In genomic region chr16:69201291-69201690, GRCh38 we compare ENCODE assay signal across 18 cellular contexts. TPM values are rescaled to one million over a fixed set of nuclear protein-coding genes. Genes with fewer than 3 reads are reported as not detected.
DNase-seq lines count a peak whose midpoint lies in the region; ATAC-seq, FAIRE-seq and TF ChIP-seq lines count a peak whose summit lies in the region.
"Had no signal": no experiment of that assay in that cellular context is flagged by ENCODE, and none has a peak within 500 bp of the region (broad histone marks: within the 10 kb centered on the region; RNA-seq: fewer than 3 reads in every experiment).

No MANE protein-coding gene starts in this region.

- H3K36me3 Mint-ChIP-seq in CD4-positive, alpha-beta memory T cell = peaks cover 2 to 3% of the 10 kb centered on the region in 2 donors
- H3K36me3 Mint-ChIP-seq in nephron progenitor cell (ENCODE audit: low read depth) = peaks cover 13% of the 10 kb centered on the region

- no peaks in the 10 kb centered on the region for H3K27me3 Mint-ChIP-seq in CD4-positive, alpha-beta memory T cell
- peaks cover 5% of the 10 kb centered on the region for H3K27me3 Mint-ChIP-seq in nephron progenitor cell (ENCODE audit: low read depth, poor library complexity)
- H3K27me3 Mint-ChIP-seq: CD4-positive, alpha-beta T cell had no signal

- TF ChIP-seq RAD21 in A549 (conservative IDR thresholded peaks at IDR 0.05 in 1 of 2, IDR thresholded peaks at IDR 0.05 in 1 of 2) = no peak

- no peak overlapping the region for H3K4me2 ChIP-seq in A549
- H3K4me2 ChIP-seq: SK-N-SH had no signal

- POLR2A ChIA-PET in A549 (lab: Yijun Ruan, JAX) = no interaction called here
- POLR2A ChIA-PET in CD4-positive, alpha-beta memory T cell (lab: Charles Lee; ENCODE audit: partially characterized antibody) = no interaction called here

- no peak for TF ChIP-seq EP300 in A549 (IDR thresholded peaks at IDR 0.05)

- no peak for TF ChIP-seq POLR2A in A549 (IDR thresholded peaks at IDR 0.05; ENCODE audit: low read length)

- intact Hi-C loops in CD4-positive, alpha-beta memory T cell (cut with micrococcal nuclease) = no loop called here

- no peaks in the 10 kb centered on the region for H3K9me3 Mint-ChIP-seq in CD4-positive, alpha-beta memory T cell
- no peaks in the 10 kb centered on the region for H3K9me3 Mint-ChIP-seq in nephron progenitor cell
- H3K9me3 Mint-ChIP-seq: CD4-positive, alpha-beta T cell had no signal

- H3K27ac Mint-ChIP-seq in CD4-positive, alpha-beta memory T cell = peak overlapping the region in 5 of 7 donors; percentile 8 to 74 (median 29)
- peak overlapping the region; percentile 98 for H3K27ac Mint-ChIP-seq in nephron progenitor cell
- H3K27ac Mint-ChIP-seq: CD4-positive, alpha-beta T cell had no signal

- H3K36me3 ChIP-seq in CD4-positive, alpha-beta memory T cell (ENCODE audit: insufficient read depth, low read length) = no peaks in the 10 kb centered on the region
- no peaks in the 10 kb centered on the region for H3K36me3 ChIP-seq in adipocyte (ENCODE audit: control insufficient read depth, insufficient read depth, low read length, severe bottlenecking)

- H3K4me1 Mint-ChIP-seq in CD4-positive, alpha-beta memory T cell = peaks cover 24 to 32% (median 30%) of the 10 kb centered on the region in 4 donors
- H3K4me1 Mint-ChIP-seq in nephron progenitor cell = peaks cover 11% of the 10 kb centered on the region

- ATAC-seq in A549 = no peak
- ATAC-seq in HG02970 (IDR thresholded peaks at IDR 0.05; ENCODE audit: low FRiP score, unreplicated experiment) = no peak
- ATAC-seq: PC-3, Right ventricle myocardium inferior had no signal

- DNase-seq in A549 (ENCODE audit: low read depth in 1 of 2, low spot score in 1 of 2) = no peak
- DNase-seq in CD4-positive, alpha-beta memory T cell = no peak
- peak; percentile 62 for DNase-seq in adipocyte (ENCODE audit: low read depth)
- DNase-seq in nephron progenitor cell = no peak
- DNase-seq in KG1 (lab: John Stamatoyannopoulos, UW) = no peak
- DNase-seq in NCI-H1694 (lab: John Stamatoyannopoulos, UW) = no peak
- no peak for DNase-seq in NCI-H1436 (lab: John Stamatoyannopoulos, UW)
- DNase-seq: Calu3; CD4-positive, alpha-beta T cell; NCI-H1436 treated with DMSO at 0.1 percent for 48 hours; NCI-H2081; NCI-H510A; NCI-H774; SK-N-SH had no signal

- CTCF ChIA-PET in A549 (lab: Yijun Ruan, JAX) = interaction anchor here (1.0 kb wide), 1 partner anchor 10 kb away, joined by 3 read pairs; no protein-coding TSS in a partner anchor
- CTCF ChIA-PET in CD4-positive, alpha-beta memory T cell (lab: Charles Lee; ENCODE audit: partially characterized antibody) = no interaction called here

- H3K9me3 ChIP-seq in A549 = no peaks in the 10 kb centered on the region
- H3K9me3 ChIP-seq in CD4-positive, alpha-beta memory T cell (ENCODE audit: control insufficient read depth in 1 of 2, low read length in 2 of 2) = no peaks in the 10 kb centered on the region
- no peaks in the 10 kb centered on the region for H3K9me3 ChIP-seq in adipocyte (ENCODE audit: control insufficient read depth, low read length)
- H3K9me3 ChIP-seq: SK-N-SH had no signal

- peak overlapping the region; percentile 28 for H3K9ac ChIP-seq in adipocyte (ENCODE audit: low read length)
- H3K9ac ChIP-seq: SK-N-SH had no signal

- H3K4me1 ChIP-seq in A549 (peaks cover 55% of the 10 kb centered on the region), adipocyte (ENCODE audit: control insufficient read depth, insufficient read depth, low read length) (peaks cover 77% of the 10 kb centered on the region)
- no peaks in the 10 kb centered on the region for H3K4me1 ChIP-seq in CD4-positive, alpha-beta memory T cell (ENCODE audit: insufficient read depth, low read length)

- no peaks in the 10 kb centered on the region for H3K27me3 ChIP-seq in CD4-positive, alpha-beta memory T cell (ENCODE audit: insufficient read depth, low read length)
- no peaks in the 10 kb centered on the region for H3K27me3 ChIP-seq in adipocyte (replicated peaks; ENCODE audit: control insufficient read depth, insufficient read depth, low read length)

- no peak overlapping the region for H3K4me3 ChIP-seq in A549
- no peak overlapping the region for H3K4me3 ChIP-seq in CD4-positive, alpha-beta memory T cell (ENCODE audit: low read length in 2 of 2)
- H3K4me3 ChIP-seq in adipocyte (ENCODE audit: low read length) = no peak overlapping the region

- no peak overlapping the region for H3K27ac ChIP-seq in A549
- H3K27ac ChIP-seq in CD4-positive, alpha-beta memory T cell (ENCODE audit: low read depth, low read length) = no peak overlapping the region

- TF ChIP-seq CTCF in A549 (IDR thresholded peaks at IDR 0.05) = no peak
- TF ChIP-seq CTCF in nephron progenitor cell (IDR thresholded peaks at IDR 0.05) = no peak

- WGBS in A549 (ENCODE audit: missing lambda C conversion rate) = 76% methylated on average over 2 of the region's 2 CpGs

- no peak for FAIRE-seq in A549 (lab: Jason Lieb, UNC)
- FAIRE-seq: GM19239 had no signal

- H3K4me3 Mint-ChIP-seq in CD4-positive, alpha-beta memory T cell = no peak overlapping the region
- H3K4me3 Mint-ChIP-seq in nephron progenitor cell = no peak overlapping the region
- H3K4me3 Mint-ChIP-seq: CD4-positive, alpha-beta T cell had no signal

TF ChIP-seq in A549, 52 proteins besides CTCF, POLR2A, EP300 and RAD21:
- peak; percentile 78 for TF ChIP-seq MAFK (IDR thresholded peaks at IDR 0.05; ENCODE audit: partially characterized antibody)
- no peak for TF ChIP-seq E2F6 (IDR thresholded peaks at IDR 0.05; ENCODE audit: borderline replicate concordance, low read depth)

RNA-seq across cellular contexts. Expression of gene SNTB2, which starts 14.3 kb away (rescaled TPM):
- 19.2 and 20.8 TPM in 2 replicates for polyA plus RNA-seq in A549 (2011; rRNA removed)
- polyA plus RNA-seq in A549 (2012; cell fraction: cytosol; rRNA removed) = 6.5 and 8.9 TPM in 2 replicates
- polyA plus RNA-seq in A549 (2012; cell fraction: nucleus; rRNA removed) = 5.0 and 8.9 TPM in 2 replicates
- 7.4 to 8.4 TPM (median 7.8 TPM) in 3 replicates for polyA plus RNA-seq in A549 (2017; fragmentation: RNase III; extraction: RNeasy Plus Mini Kit Qiagen cat#74134 plus additional on column Dnase treatment)
- 48.7 and 52.1 TPM in 2 replicates for polyA minus RNA-seq in A549 (2011; rRNA and poly(A)+ RNA removed)
- total RNA-seq in CD4-positive, alpha-beta memory T cell = 10 to 100 TPM; 15.4 to 21.2 TPM
- polyA plus RNA-seq in CD4-positive, alpha-beta memory T cell = 10 to 100 TPM in 1 of 2 donors, 1 to 10 TPM in 1; 4.5 to 19.1 TPM
